8 cellular contexts compared by ENCODE assay signal in the genomic region with DNA sequence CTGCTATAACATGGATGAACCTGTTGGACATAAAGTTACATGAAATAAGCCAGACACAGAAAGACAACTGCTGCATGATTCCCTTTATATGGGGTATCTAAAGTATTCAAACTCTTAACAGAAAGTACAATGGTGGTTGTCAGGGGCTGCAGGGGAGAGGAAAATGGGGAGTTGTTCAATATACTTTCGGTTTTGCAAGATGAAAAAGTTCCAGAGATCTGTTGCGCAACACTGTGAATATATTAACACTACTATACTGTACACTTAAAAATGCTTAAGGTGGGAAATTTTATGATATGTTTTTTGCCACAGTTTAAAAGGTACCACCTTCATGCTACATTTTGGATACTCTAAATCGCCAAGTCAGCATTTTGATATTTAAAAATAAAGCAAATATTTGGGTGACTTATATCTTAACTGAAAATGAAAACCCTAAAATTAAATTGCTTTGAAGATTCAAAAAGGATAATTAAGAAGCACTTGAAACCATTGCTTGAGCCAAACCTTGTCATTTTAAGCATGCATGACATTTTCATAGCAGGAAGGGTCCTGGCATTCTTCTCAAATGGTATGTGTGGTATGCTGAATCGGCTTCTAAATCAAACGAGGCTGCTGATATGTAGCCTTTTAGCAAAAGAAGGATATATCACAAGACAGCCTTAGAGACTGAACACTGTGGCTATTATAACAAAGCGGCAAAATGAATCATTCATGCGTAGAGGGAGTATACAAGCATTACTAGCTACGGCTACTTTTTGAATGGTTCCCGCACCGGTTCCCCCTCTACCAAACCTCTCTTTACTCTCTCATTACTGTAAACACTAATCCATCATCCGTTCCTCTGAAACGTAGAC.
DNase-seq lines count a peak whose midpoint lies in the region; ATAC-seq, FAIRE-seq and TF ChIP-seq lines count a peak whose summit lies in the region.

No MANE protein-coding gene starts in this region.

- H3K4me2 ChIP-seq in KMS-11 (peak overlapping the region; percentile 43), astrocyte (ENCODE audit: low read length) (peak overlapping the region; percentile 89)

- H3K4me3 ChIP-seq in AG04450 (ENCODE audit: low read depth, low read length) (peak overlapping the region; percentile 41), KMS-11 (IDR thresholded peaks at IDR 0.05; ENCODE audit: insufficient read depth, low read depth, low read length) (no peak overlapping the region), astrocyte (ENCODE audit: insufficient read depth, low read depth, low read length) (peak overlapping the region; percentile 44)

- peaks cover 73% of the 10 kb centered on the region for H3K4me1 Mint-ChIP-seq in astrocyte (ENCODE audit: low read depth, unreplicated experiment)

- H3K9me3 Mint-ChIP-seq in astrocyte (ENCODE audit: unreplicated experiment), result no peaks in the 10 kb centered on the region

- H3K9ac ChIP-seq in KMS-11 (no peak overlapping the region), astrocyte (ENCODE audit: low read length) (peak overlapping the region; percentile 91)

- H3K27ac Mint-ChIP-seq in astrocyte (ENCODE audit: unreplicated experiment), result peak overlapping the region; percentile 96

- H4K20me1 ChIP-seq in KMS-11 (ENCODE audit: insufficient read depth) (no peaks in the 10 kb centered on the region), astrocyte (ENCODE audit: insufficient read depth, low read length) (no peaks in the 10 kb centered on the region)

- no peaks in the 10 kb centered on the region for H3K27me3 ChIP-seq in AG04450 (ENCODE audit: control insufficient read depth, insufficient read depth, low read length)
- H3K27me3 ChIP-seq in KMS-11 (ENCODE audit: insufficient read depth, low read depth), result no peaks in the 10 kb centered on the region
- no peaks in the 10 kb centered on the region for H3K27me3 ChIP-seq in astrocyte (ENCODE audit: insufficient read depth, low read length)

- CTCF ChIA-PET in AG04450 (lab: Charles Lee) (interaction anchor here (0.9 to 1.6 kb wide), 2 partner anchors 16 kb away, joined by 3 to 6 read pairs; no protein-coding TSS in a partner anchor), RWPE1 (lab: Yijun Ruan, JAX) (no interaction called here)

- FAIRE-seq in astrocyte (lab: Jason Lieb, UNC), result no peak

- no peak for ATAC-seq in GM19395 (IDR thresholded peaks at IDR 0.05; ENCODE audit: unreplicated experiment)

- peaks cover 5% of the 10 kb centered on the region; the same call in 1 of the 2 replicates for H3K79me2 ChIP-seq in KMS-11 (ENCODE audit: insufficient read depth, low read depth)
- peaks cover 49% of the 10 kb centered on the region for H3K79me2 ChIP-seq in astrocyte (ENCODE audit: insufficient read depth, low read length)

- no peak overlapping the region for H3K4me3 Mint-ChIP-seq in astrocyte (ENCODE audit: unreplicated experiment)

- H3K27ac ChIP-seq in AG04450 (ENCODE audit: low read depth, low read length), result peak overlapping the region; percentile 87
- no peak overlapping the region for H3K27ac ChIP-seq in KMS-11
- peak overlapping the region; percentile 97 for H3K27ac ChIP-seq in astrocyte (ENCODE audit: low read depth, low read length)
- no peak overlapping the region for H3K27ac ChIP-seq in RWPE1

- H3K4me1 ChIP-seq in KMS-11 (ENCODE audit: low read depth, poor library complexity, severe bottlenecking) (peaks cover 42% of the 10 kb centered on the region), astrocyte (ENCODE audit: insufficient read depth, low read length) (peaks cover 36% of the 10 kb centered on the region)

- H3K36me3 ChIP-seq in KMS-11 (ENCODE audit: insufficient read depth), result no peaks in the 10 kb centered on the region
- H3K36me3 ChIP-seq in astrocyte (ENCODE audit: insufficient read depth, low read length), result no peaks in the 10 kb centered on the region

- DNase-seq in AG04450 (ENCODE audit: low read depth, low spot score), result no peak
- DNase-seq in astrocyte (ENCODE audit: low read depth), result peak; percentile 81
- peak; percentile 6 for DNase-seq in medulla oblongata (ENCODE audit: extremely low spot score)
- DNase-seq in GM19240 (ENCODE audit: insufficient read length, low spot score), result no peak
- no peak for DNase-seq in RWPE1 (ENCODE audit: low spot score)
- no peak for DNase-seq in NCI-H1694 treated with DMSO at 0.1 percent for 48 hours (lab: John Stamatoyannopoulos, UW)

- H3K9me3 ChIP-seq in AG04450 (ENCODE audit: control insufficient read depth, insufficient read depth, low read length) (no peaks in the 10 kb centered on the region), astrocyte (ENCODE audit: insufficient read depth, low read depth, low read length) (no peaks in the 10 kb centered on the region)

- POLR2A ChIA-PET in AG04450 (lab: Yijun Ruan, JAX) (interaction anchor here (0.6 to 3.5 kb wide), 8 partner anchors 17 to 768 kb away, joined by 3 to 36 read pairs (median 4); no protein-coding TSS in a partner anchor), RWPE1 (lab: Yijun Ruan, JAX; ENCODE audit: low non-redundant PET) (interaction anchor here (0.7 kb wide), 1 partner anchor 19 kb away, joined by 4 read pairs; no protein-coding TSS in a partner anchor)

- peaks cover 2% of the 10 kb centered on the region for H3K36me3 Mint-ChIP-seq in astrocyte (ENCODE audit: low read depth, unreplicated experiment)

- H2AFZ ChIP-seq in KMS-11 (ENCODE audit: low read depth), result no peak overlapping the region
- H2AFZ ChIP-seq in astrocyte (ENCODE audit: low read depth, low read length), result no peak overlapping the region

- TF ChIP-seq CTCF in AG04450 (IDR thresholded peaks at IDR 0.05; ENCODE audit: low read depth, low read length) (no peak), KMS-11 (conservative IDR thresholded peaks at IDR 0.05; ENCODE audit: low read depth, low read length) (no peak), astrocyte (IDR thresholded peaks at IDR 0.05; ENCODE audit: insufficient read depth, low read depth, low read length) (no peak), RWPE1 (conservative IDR thresholded peaks at IDR 0.05; ENCODE audit: low read depth) (no peak)

- H3K27me3 Mint-ChIP-seq in astrocyte (ENCODE audit: low read depth, unreplicated experiment), result no peaks in the 10 kb centered on the region

Comparison
In these comparisons a context has a peak if more than half of its experiments do, and no peak if none do; other contexts are left out.
1. DNase-seq: peak in astrocyte (single experiment) and medulla oblongata (single experiment); none in AG04450 (single experiment), GM19240 (single experiment), RWPE1 (single experiment) and NCI-H1694 treated with DMSO at 0.1 percent for 48 hours (single experiment).
2. H3K27ac ChIP-seq: peak in AG04450 (single experiment) and astrocyte (single experiment); none in KMS-11 (single experiment) and RWPE1 (single experiment).